ENCODE assay signal across 25 cellular contexts in the genomic region with DNA sequence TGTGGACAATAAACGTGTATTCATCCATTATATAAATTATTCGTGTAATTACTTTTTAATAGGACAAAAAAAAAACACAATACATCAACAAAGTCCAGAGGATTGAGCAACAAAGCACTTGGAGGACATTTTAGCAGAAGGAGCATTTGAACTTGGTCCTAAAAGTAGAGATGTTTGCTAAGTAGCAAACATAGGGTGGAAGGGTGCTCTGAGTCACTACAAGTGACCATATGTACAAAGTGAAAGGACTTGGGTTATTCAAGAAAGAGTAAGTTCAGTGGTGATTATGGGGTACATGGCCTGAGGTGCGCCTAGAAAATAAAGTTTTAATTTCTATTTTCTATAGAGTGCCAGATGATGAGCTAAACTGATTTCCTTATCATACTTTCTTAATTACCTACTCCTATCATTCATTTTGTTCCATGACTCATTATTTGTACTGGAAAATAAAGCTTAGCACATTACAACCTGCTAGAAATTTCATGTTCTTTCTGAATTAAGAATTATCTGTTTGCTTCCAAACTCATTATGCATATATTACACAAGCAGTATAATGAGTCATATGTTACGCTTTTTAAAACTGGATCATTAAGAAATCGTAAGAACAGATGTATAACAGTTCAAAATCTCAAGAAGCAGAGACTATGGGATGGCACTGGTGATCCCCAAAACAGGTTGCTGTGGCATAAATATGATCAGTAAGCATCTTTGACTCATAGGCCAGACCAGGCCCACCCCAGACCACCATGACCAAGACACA. TPM values are rescaled to one million over a fixed set of nuclear protein-coding genes. Genes with fewer than 3 reads are reported as not detected.
DNase-seq lines count a peak whose midpoint lies in the region; ATAC-seq, FAIRE-seq and TF ChIP-seq lines count a peak whose summit lies in the region.
"Had no signal": no experiment of that assay in that cellular context is flagged by ENCODE, and none has a peak within 500 bp of the region (broad histone marks: within the 10 kb centered on the region; RNA-seq: fewer than 3 reads in every experiment).

No MANE protein-coding gene starts in this region.

- H3K4me3 ChIP-seq in PC-9 = no peak overlapping the region
- H3K4me3 ChIP-seq in bronchial epithelial cell (ENCODE audit: low read depth, low read length) = no peak overlapping the region
- H3K4me3 ChIP-seq in fibroblast of villous mesenchyme (ENCODE audit: low read depth, low read length) = no peak overlapping the region
- H3K4me3 ChIP-seq in upper lobe of right lung = no peak overlapping the region
- H3K4me3 ChIP-seq: GM23248, SJSA1 had no signal

- FAIRE-seq in bronchial epithelial cell (lab: Jason Lieb, UNC) = no peak
- FAIRE-seq: A204.1, D721Med had no signal

- H3K27me3 ChIP-seq in PC-9 (ENCODE audit: insufficient read depth, low read depth) (no peaks in the 10 kb centered on the region), bronchial epithelial cell (ENCODE audit: control insufficient read depth, insufficient read depth, low read length) (no peaks in the 10 kb centered on the region), upper lobe of right lung (no peaks in the 10 kb centered on the region)
- H3K27me3 ChIP-seq: BE2C, SJSA1 had no signal

- H4K20me1 ChIP-seq in PC-9 (ENCODE audit: insufficient read depth) = no peaks in the 10 kb centered on the region

- POLR2A ChIA-PET in PC-9 (lab: Charles Lee; ENCODE audit: unreplicated experiment) = interaction anchor here (0.6 kb wide), 1 partner anchor 49 kb away, joined by 6 read pairs; no protein-coding TSS in a partner anchor

- intact Hi-C loops in PC-9 (cut with micrococcal nuclease; ENCODE audit: unreplicated experiment) = no loop called here
- intact Hi-C loops in upper lobe of right lung (cut with DNase I) = no loop called here

- H2AFZ ChIP-seq in PC-9 = peak overlapping the region; percentile 29; the same call in 1 of the 2 replicates
- H2AFZ ChIP-seq: GM23248 had no signal

- H3K4me1 ChIP-seq in PC-9 (replicated peaks; ENCODE audit: insufficient read depth) (no peaks in the 10 kb centered on the region), upper lobe of right lung (no peaks in the 10 kb centered on the region)
- H3K4me1 ChIP-seq: BE2C, SJSA1 had no signal

- H3K4me2 ChIP-seq in PC-9 = no peak overlapping the region

- peaks cover 3% of the 10 kb centered on the region; the same call in 1 of the 2 replicates for H3K9me2 ChIP-seq in PC-9 (ENCODE audit: insufficient read depth)

- CTCF ChIA-PET in PC-9 (lab: Charles Lee) = no interaction called here

- H3K27ac ChIP-seq in PC-9 (no peak overlapping the region), upper lobe of right lung (no peak overlapping the region)
- H3K27ac ChIP-seq: GM23248, SJSA1 had no signal

- ATAC-seq in upper lobe of right lung = no peak
- no peak for ATAC-seq in GM18909 (IDR thresholded peaks at IDR 0.05; ENCODE audit: poor library complexity, unreplicated experiment)
- ATAC-seq: Panc1, Right ventricle myocardium inferior had no signal

- H3K9me3 ChIP-seq in PC-9 (ENCODE audit: insufficient read depth, low read depth) (no peaks in the 10 kb centered on the region; the same call in 1 of the 2 replicates), upper lobe of right lung (no peaks in the 10 kb centered on the region)
- H3K9me3 ChIP-seq: BE2C, SJSA1 had no signal

- BruUV-seq in PC-9 (replicated peaks; lab: Mats Ljungman, UMichigan) = no TSS peak

- no peaks in the 10 kb centered on the region for H3K79me2 ChIP-seq in PC-9 (ENCODE audit: low read depth)

- DNase-seq in ELR (ENCODE audit: low read depth) (peak; percentile 46), PC-9 (no peak), bronchial epithelial cell (ENCODE audit: low read depth) (peak; percentile 83), fibroblast of villous mesenchyme (ENCODE audit: low read depth) (peak; percentile 58), AG20443 (ENCODE audit: low spot score) (no peak), upper lobe of right lung (no peak), foreskin melanocyte (no peak)
- DNase-seq: BE2C, DMS53, GM23248, H9, KG1, MV-4-11, NCI-H1105 treated with DMSO at 0.1 percent for 48 hours, NCI-H2029 treated with DMSO at 0.1 percent for 48 hours, NCI-H226, NCI-H510A treated with DMSO at 0.1 percent for 48 hours, NCI-H748 treated with DMSO at 0.1 percent for 48 hours had no signal

- H3F3A ChIP-seq in PC-9 (ENCODE audit: insufficient read depth, low read depth) = no peaks in the 10 kb centered on the region

- TF ChIP-seq CTCF in PC-9 (conservative IDR thresholded peaks at IDR 0.05) (no peak), bronchial epithelial cell (IDR thresholded peaks at IDR 0.05; ENCODE audit: insufficient read depth, low read length, severe bottlenecking) (no peak), fibroblast of villous mesenchyme (IDR thresholded peaks at IDR 0.05; ENCODE audit: insufficient read depth, low read depth, low read length) (no peak), upper lobe of right lung (IDR thresholded peaks at IDR 0.05) (no peak)

- H3K36me3 ChIP-seq in PC-9 (ENCODE audit: low read depth) (no peaks in the 10 kb centered on the region), bronchial epithelial cell (ENCODE audit: control insufficient read depth, insufficient read depth, low read length) (no peaks in the 10 kb centered on the region), upper lobe of right lung (no peaks in the 10 kb centered on the region)
- H3K36me3 ChIP-seq: BE2C, SJSA1 had no signal

RNA-seq across cellular contexts. Expression of a gene that starts 13.0 kb away (rescaled TPM):
- total RNA-seq in PC-9 (2021) = 13.4 and 27.5 TPM in 2 replicates
- total RNA-seq in bronchial epithelial cell = 2.1 and 2.7 TPM in 2 replicates
- 0.32 and 2.2 TPM in 2 replicates for total RNA-seq in fibroblast of villous mesenchyme
- total RNA-seq in upper lobe of right lung = 5.8 TPM
- total RNA-seq: GM23248, HT1080 had no signal

Comparison
In these comparisons a context has a peak if more than half of its experiments do, and no peak if none do; other contexts are left out.
1. DNase-seq: peak in ELR (single experiment), bronchial epithelial cell (single experiment) and fibroblast of villous mesenchyme (single experiment); none in PC-9 (0 of 2), AG20443 (single experiment), upper lobe of right lung (single experiment) and foreskin melanocyte (single experiment).